15 cellular contexts compared by ENCODE assay signal in the genomic region with DNA sequence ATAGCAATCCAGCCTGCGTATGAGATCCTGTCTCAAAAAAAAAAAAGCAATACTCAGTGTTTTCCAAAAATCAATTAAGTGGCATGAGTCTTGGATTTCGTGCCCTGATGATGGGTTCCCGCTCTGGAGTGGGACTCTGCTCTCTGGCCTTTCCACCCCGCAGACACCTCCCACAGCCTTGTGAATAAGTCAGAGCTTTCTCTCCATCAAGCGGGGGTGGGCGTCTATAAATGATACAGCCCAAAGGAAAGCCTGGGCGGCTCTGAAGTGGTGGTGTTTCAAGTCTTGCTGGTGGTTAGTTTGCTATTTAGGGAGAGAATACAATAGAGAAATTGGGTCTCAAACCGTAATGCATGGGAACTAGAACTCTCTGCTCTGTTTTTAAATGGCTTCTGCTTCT. TPM values are rescaled to one million over a fixed set of nuclear protein-coding genes. Genes with fewer than 3 reads are reported as not detected.
DNase-seq lines count a peak whose midpoint lies in the region; ATAC-seq and TF ChIP-seq lines count a peak whose summit lies in the region.
"Had no signal": no experiment of that assay in that cellular context is flagged by ENCODE, and none has a peak within 500 bp of the region (broad histone marks: within the 10 kb centered on the region; RNA-seq: fewer than 3 reads in every experiment).

No MANE protein-coding gene starts in this region.

- no peak overlapping the region for H2AFZ ChIP-seq in osteoblast (ENCODE audit: low read length)

- ATAC-seq in CD4-positive, CD25-positive, alpha-beta regulatory T cell (ENCODE audit: low read depth in 2 of 2): no peak
- ATAC-seq in T-cell (replicated peaks in 1 of 4): no peak
- no peak for ATAC-seq in left lobe of liver
- ATAC-seq in upper lobe of right lung: no peak
- no peak for ATAC-seq in HG02970 (IDR thresholded peaks at IDR 0.05; ENCODE audit: low FRiP score, unreplicated experiment)
- ATAC-seq: left colon had no signal

- peak overlapping the region; percentile 90 for H3K27ac ChIP-seq in CD4-positive, CD25-positive, alpha-beta regulatory T cell (ENCODE audit: insufficient read depth, low read length, poor library complexity, severe bottlenecking)
- H3K27ac ChIP-seq in upper lobe of right lung (no peak overlapping the region), osteoblast (ENCODE audit: low read depth, low read length) (no peak overlapping the region)

- TF ChIP-seq CTCF in upper lobe of right lung (IDR thresholded peaks at IDR 0.05) (no peak), osteoblast (IDR thresholded peaks at IDR 0.05; ENCODE audit: extremely low read depth, low read depth, low read length) (no peak)

- H3K4me1 ChIP-seq in CD4-positive, CD25-positive, alpha-beta regulatory T cell (ENCODE audit: control insufficient read depth, insufficient read depth, low read length, poor library complexity, severe bottlenecking): peaks cover 38% of the 10 kb centered on the region
- H3K4me1 ChIP-seq in upper lobe of right lung (peaks cover 9% of the 10 kb centered on the region), osteoblast (ENCODE audit: insufficient read depth, low read length) (no peaks in the 10 kb centered on the region)

- DNase-seq in CD4-positive, CD25-positive, alpha-beta regulatory T cell: no peak
- DNase-seq in T-cell: no peak
- DNase-seq in stimulated activated CD4-positive, alpha-beta T cell treated with anti-CD3 and anti-CD28 coated beads, Interleukin-4, amount 100 ng/mL, for 1 hour: peak; percentile 68
- DNase-seq in left lobe of liver (ENCODE audit: low spot score): no peak
- no peak for DNase-seq in upper lobe of right lung
- no peak for DNase-seq in osteoblast (ENCODE audit: insufficient read length, low spot score, missing footprints)
- DNase-seq: H7, left colon, MM.1S, NCI-H2171 treated with DMSO at 0.1 percent for 48 hours had no signal

- CTCF ChIA-PET in T-cell (lab: Charles Lee): no interaction called here

- peak overlapping the region in 1 of 4 donors; percentile 22 for H3K4me3 Mint-ChIP-seq in CD4-positive, CD25-positive, alpha-beta regulatory T cell
- no peak overlapping the region for H3K4me3 Mint-ChIP-seq in T-cell
- H3K4me3 Mint-ChIP-seq in activated naive CD4-positive, alpha-beta T cell treated with anti-CD3 and anti-CD28 coated beads, Interleukin-2, amount 50 U/mL, for 24 hours: peak overlapping the region; percentile 88
- H3K4me3 Mint-ChIP-seq: neural crest cell had no signal

- intact Hi-C loops in upper lobe of right lung (cut with DNase I): no loop called here

- POLR2A ChIA-PET in T-cell (lab: Charles Lee): interaction anchor here (0.7 to 1.0 kb wide), 3 partner anchors 34 to 1212 kb away, joined by 3 to 4 read pairs (median 3); no protein-coding TSS in a partner anchor

- no peaks in the 10 kb centered on the region for H3K27me3 ChIP-seq in CD4-positive, CD25-positive, alpha-beta regulatory T cell (ENCODE audit: control insufficient read depth, insufficient read depth, low read length)
- H3K27me3 ChIP-seq in upper lobe of right lung (no peaks in the 10 kb centered on the region), osteoblast (ENCODE audit: insufficient read depth, low read length) (peaks cover 4% of the 10 kb centered on the region)

- no peaks in the 10 kb centered on the region for H3K27me3 Mint-ChIP-seq in CD4-positive, CD25-positive, alpha-beta regulatory T cell
- H3K27me3 Mint-ChIP-seq in T-cell: no peaks in the 10 kb centered on the region
- no peaks in the 10 kb centered on the region for H3K27me3 Mint-ChIP-seq in activated naive CD4-positive, alpha-beta T cell treated with anti-CD3 and anti-CD28 coated beads, Interleukin-2, amount 50 U/mL, for 24 hours

- H3K4me3 ChIP-seq in CD4-positive, CD25-positive, alpha-beta regulatory T cell (ENCODE audit: low read depth, low read length): no peak overlapping the region
- H3K4me3 ChIP-seq in upper lobe of right lung (no peak overlapping the region), osteoblast (ENCODE audit: insufficient read depth, low read length) (no peak overlapping the region)

- no peak overlapping the region for H3K4me2 ChIP-seq in osteoblast (ENCODE audit: insufficient read depth, low read length)

- peak overlapping the region; percentile 63 to 96 (median 84) for H3K27ac Mint-ChIP-seq in CD4-positive, CD25-positive, alpha-beta regulatory T cell
- H3K27ac Mint-ChIP-seq in T-cell: peak overlapping the region; percentile 55 to 95
- H3K27ac Mint-ChIP-seq in activated naive CD4-positive, alpha-beta T cell treated with anti-CD3 and anti-CD28 coated beads, Interleukin-2, amount 50 U/mL, for 24 hours: peak overlapping the region; percentile 62

- no peaks in the 10 kb centered on the region for H3K79me2 ChIP-seq in osteoblast (ENCODE audit: insufficient read depth, low read length)

- no peaks in the 10 kb centered on the region for H3K36me3 Mint-ChIP-seq in CD4-positive, CD25-positive, alpha-beta regulatory T cell
- no peaks in the 10 kb centered on the region for H3K36me3 Mint-ChIP-seq in T-cell
- no peaks in the 10 kb centered on the region for H3K36me3 Mint-ChIP-seq in activated naive CD4-positive, alpha-beta T cell treated with anti-CD3 and anti-CD28 coated beads, Interleukin-2, amount 50 U/mL, for 24 hours

- H3K9me3 Mint-ChIP-seq in CD4-positive, CD25-positive, alpha-beta regulatory T cell: peaks cover 0 to 1% (median 0%) of the 10 kb centered on the region in 7 donors
- no peaks in the 10 kb centered on the region for H3K9me3 Mint-ChIP-seq in T-cell
- no peaks in the 10 kb centered on the region for H3K9me3 Mint-ChIP-seq in activated naive CD4-positive, alpha-beta T cell treated with anti-CD3 and anti-CD28 coated beads, Interleukin-2, amount 50 U/mL, for 24 hours
- H3K9me3 Mint-ChIP-seq: neural crest cell had no signal

- no peaks in the 10 kb centered on the region for H3K36me3 ChIP-seq in CD4-positive, CD25-positive, alpha-beta regulatory T cell (ENCODE audit: control insufficient read depth, insufficient read depth, low read length)
- no peaks in the 10 kb centered on the region for H3K36me3 ChIP-seq in upper lobe of right lung
- no peaks in the 10 kb centered on the region for H3K36me3 ChIP-seq in osteoblast (ENCODE audit: insufficient read depth, low read length)

- peaks cover 11 to 75% (median 39%) of the 10 kb centered on the region in 4 donors for H3K4me1 Mint-ChIP-seq in CD4-positive, CD25-positive, alpha-beta regulatory T cell
- peaks cover 59 to 81% (median 76%) of the 10 kb centered on the region in 3 donors for H3K4me1 Mint-ChIP-seq in T-cell
- peaks cover 90% of the 10 kb centered on the region for H3K4me1 Mint-ChIP-seq in activated naive CD4-positive, alpha-beta T cell treated with anti-CD3 and anti-CD28 coated beads, Interleukin-2, amount 50 U/mL, for 24 hours

- no peaks in the 10 kb centered on the region for H4K20me1 ChIP-seq in osteoblast (ENCODE audit: insufficient read depth, low read length)

- no peaks in the 10 kb centered on the region for H3K9me3 ChIP-seq in CD4-positive, CD25-positive, alpha-beta regulatory T cell (ENCODE audit: control insufficient read depth in 2 of 2, low read length in 2 of 2)
- H3K9me3 ChIP-seq in upper lobe of right lung: no peaks in the 10 kb centered on the region
- H3K9me3 ChIP-seq in osteoblast (ENCODE audit: low read depth, low read length): no peaks in the 10 kb centered on the region

RNA-seq across cellular contexts. Expression of a gene that starts 52.5 kb away (rescaled TPM):
- total RNA-seq in CD4-positive, CD25-positive, alpha-beta regulatory T cell: 330 TPM
- 100 to 1,000 TPM; 105 to 191 (median 161) TPM for polyA plus RNA-seq in CD4-positive, CD25-positive, alpha-beta regulatory T cell
- total RNA-seq in T-cell (100 to 1,000 TPM; 110 to 224 (median 128) TPM), left lobe of liver (0.45 TPM), upper lobe of right lung (12.9 TPM), osteoblast (not detected in 2 replicates)
- total RNA-seq: endothelial cell of umbilical vein, H7, neural crest cell had no signal
- polyA plus RNA-seq: BJ, endothelial cell of umbilical vein had no signal
